Comparison of ENCODE assay signal across 9 cellular contexts in genomic region chr19:49983645-49984229, GRCh38. TPM values are rescaled to one million over a fixed set of nuclear protein-coding genes. Genes with fewer than 3 reads are reported as not detected.
A peak's percentile ranks its signal among the peaks of the same experiment; 100 is the strongest.
DNase-seq lines count a peak whose midpoint lies in the region; ATAC-seq, FAIRE-seq and TF ChIP-seq lines count a peak whose summit lies in the region.
"Had no signal": no experiment of that assay in that cellular context is flagged by ENCODE, and none has a peak within 500 bp of the region (broad histone marks: within the 10 kb centered on the region; RNA-seq: fewer than 3 reads in every experiment).

No MANE protein-coding gene starts in this region.

- peaks cover 15% of the 10 kb centered on the region for H3K36me3 ChIP-seq in CD8-positive, alpha-beta T cell (ENCODE audit: insufficient read depth, low read length)
- H3K36me3 ChIP-seq in Peyer's patch (peaks cover 0 to 84% (median 0%) of the 10 kb centered on the region in 3 donors), gastroesophageal sphincter (peaks cover 0 to 98% of the 10 kb centered on the region in 2 donors), aorta (ENCODE audit: control insufficient read depth in 1 of 2, insufficient read depth in 2 of 2, low read length in 1 of 2) (peaks cover 0 to 3% of the 10 kb centered on the region in 2 donors)

- no peak overlapping the region for H3K4me3 Mint-ChIP-seq in CD8-positive, alpha-beta T cell
- H3K4me3 Mint-ChIP-seq: IgD-negative memory B cell had no signal

- TF ChIP-seq POLR2A in Peyer's patch (IDR thresholded peaks at IDR 0.05) (no peak), gastroesophageal sphincter (IDR thresholded peaks at IDR 0.05) (no peak)

- no peaks in the 10 kb centered on the region for H3K9me3 Mint-ChIP-seq in CD8-positive, alpha-beta T cell
- H3K9me3 Mint-ChIP-seq: IgD-negative memory B cell had no signal

- intact Hi-C loops in CD8-positive, alpha-beta T cell (cut with DNase I, micrococcal nuclease), result loop anchor here (1.0 kb wide), 1 partner anchor 46 kb away; no protein-coding TSS in a partner anchor
- intact Hi-C loops in posterior cingulate gyrus (cut with DNase I), result loop anchor here (1.0 kb wide), 1 partner anchor 46 kb away; no protein-coding TSS in a partner anchor
- intact Hi-C loops in aorta (cut with DNase I), result loop anchor here (1.0 to 5.0 kb wide), 2 partner anchors 46 kb away; no protein-coding TSS in a partner anchor

- peak; percentile 67 for ATAC-seq in CD8-positive, alpha-beta T cell
- ATAC-seq in gastroesophageal sphincter (peak; percentile 54), aorta (ENCODE audit: low FRiP score) (peak; percentile 60)

- H3K9me3 ChIP-seq in CD8-positive, alpha-beta T cell (ENCODE audit: low read length), result no peaks in the 10 kb centered on the region
- H3K9me3 ChIP-seq in Peyer's patch (no peaks in the 10 kb centered on the region), gastroesophageal sphincter (no peaks in the 10 kb centered on the region), aorta (ENCODE audit: control insufficient read depth, low read length) (no peaks in the 10 kb centered on the region)

- WGBS in gastroesophageal sphincter (ENCODE audit: low coverage in 1 of 2), 2 donors, result 25 to 66% methylated on average over 4 of the region's 10 CpGs
- WGBS in aorta, 2 donors, result 40 to 43% methylated on average over 10 of the region's 10 CpGs

- TF ChIP-seq EP300 in gastroesophageal sphincter (IDR thresholded peaks at IDR 0.05), result no peak

- no peak for FAIRE-seq in HTR-8/SVneo (lab: Jason Lieb, UNC)

- TF ChIP-seq CTCF in CD8-positive, alpha-beta T cell (IDR thresholded peaks at IDR 0.05), result peak; percentile 81
- TF ChIP-seq CTCF in Peyer's patch (IDR thresholded peaks at IDR 0.05), result peak; percentile 68 to 84 (median 74)
- TF ChIP-seq CTCF in gastroesophageal sphincter (IDR thresholded peaks at IDR 0.05), result peak in 3 of 4 experiments; percentile 71 to 82 (median 76)

- no peak overlapping the region for H3K4me3 ChIP-seq in CD8-positive, alpha-beta T cell (ENCODE audit: low read depth, low read length)
- H3K4me3 ChIP-seq in Peyer's patch (no peak overlapping the region), gastroesophageal sphincter (no peak overlapping the region), aorta (ENCODE audit: low read length in 2 of 2) (no peak overlapping the region)

- H3K27ac Mint-ChIP-seq in CD8-positive, alpha-beta T cell, result no peak overlapping the region

- no peaks in the 10 kb centered on the region for H3K27me3 Mint-ChIP-seq in CD8-positive, alpha-beta T cell (ENCODE audit: low read depth)
- H3K27me3 Mint-ChIP-seq: IgD-negative memory B cell had no signal

- H3K4me1 ChIP-seq in CD8-positive, alpha-beta T cell (ENCODE audit: insufficient read depth, low read length), result no peaks in the 10 kb centered on the region
- H3K4me1 ChIP-seq in Peyer's patch, result no peaks in the 10 kb centered on the region
- no peaks in the 10 kb centered on the region for H3K4me1 ChIP-seq in gastroesophageal sphincter
- H3K4me1 ChIP-seq in aorta (ENCODE audit: control insufficient read depth in 1 of 2, insufficient read depth in 2 of 2, low read length in 2 of 2), result no peaks in the 10 kb centered on the region

- CTCF ChIA-PET in CD8-positive, alpha-beta T cell (lab: Charles Lee), result interaction anchor here (0.6 to 3.6 kb wide), 12 partner anchors 9 to 50 kb away, joined by 3 to 47 read pairs (median 4); no protein-coding TSS in a partner anchor

- no peak overlapping the region for H3K27ac ChIP-seq in CD8-positive, alpha-beta T cell (ENCODE audit: low read depth, low read length)
- no peak overlapping the region for H3K27ac ChIP-seq in Peyer's patch
- no peak overlapping the region for H3K27ac ChIP-seq in gastroesophageal sphincter
- H3K27ac ChIP-seq in aorta (ENCODE audit: low read depth in 1 of 2, low read length in 2 of 2), result no peak overlapping the region

- H3K27me3 ChIP-seq in CD8-positive, alpha-beta T cell (ENCODE audit: insufficient read depth, low read length), result no peaks in the 10 kb centered on the region
- H3K27me3 ChIP-seq in Peyer's patch (no peaks in the 10 kb centered on the region), gastroesophageal sphincter (no peaks in the 10 kb centered on the region), aorta (ENCODE audit: control insufficient read depth in 1 of 2, insufficient read depth in 2 of 2, low read length in 1 of 2) (no peaks in the 10 kb centered on the region)

- peak; percentile 57 to 85 (median 74) for DNase-seq in CD8-positive, alpha-beta T cell
- DNase-seq in HTR-8/SVneo (ENCODE audit: insufficient read length, low spot score) (peak; percentile 56), Peyer's patch (peak; percentile 64 to 85 (median 75)), activated T-helper 1 cell treated with Interleukin-2 at 50 U/mL for 16 hours (ENCODE audit: low read depth) (peak; percentile 55), posterior cingulate gyrus (peak in 7 of 10 donors; percentile 57 to 94 (median 69)), aorta (peak; percentile 67 to 85), middle frontal gyrus (ENCODE audit: extremely low spot score, low spot score) (no peak)

- H3K36me3 Mint-ChIP-seq in CD8-positive, alpha-beta T cell, result peaks cover 77% of the 10 kb centered on the region

- no peaks in the 10 kb centered on the region for H3K4me1 Mint-ChIP-seq in CD8-positive, alpha-beta T cell (ENCODE audit: low read depth)

- POLR2A ChIA-PET in CD8-positive, alpha-beta T cell (lab: Charles Lee), result no interaction called here

RNA-seq across cellular contexts. Expression of gene SIGLEC11, which starts 22.8 kb away (rescaled TPM):
- total RNA-seq in CD8-positive, alpha-beta T cell, result not detected
- total RNA-seq in Peyer's patch (1 to 10 TPM in 1 of 4 donors, under 1 TPM in 1, not detected in 2; 0.94 to 1.7 TPM), gastroesophageal sphincter (1 to 10 TPM in 3 of 4 donors, under 1 TPM in 1; 0.85 to 3.6 (median 1.3) TPM), aorta (1 to 10 TPM; 1.8 to 3.1 TPM)
- polyA plus RNA-seq in aorta, result 1 to 10 TPM in 1 of 2 donors, under 1 TPM in 1; 0.82 to 1.4 TPM
- polyA plus RNA-seq: IgD-negative memory B cell had no signal

RNA-seq across cellular contexts. Expression of gene VRK3, which starts 41.4 kb away (rescaled TPM):
- 10 to 100 TPM; 71.1 to 73.1 TPM for total RNA-seq in CD8-positive, alpha-beta T cell
- total RNA-seq in Peyer's patch, result 10 to 100 TPM; 76.7 to 98.1 (median 83.9) TPM
- 10 to 100 TPM; 17.5 to 34.3 (median 26.0) TPM for total RNA-seq in gastroesophageal sphincter
- 10 to 100 TPM; 36.7 to 40.5 TPM for total RNA-seq in aorta
- 10 to 100 TPM; 23.7 to 27.0 TPM for polyA plus RNA-seq in aorta

RNA-seq across cellular contexts. Expression of gene ZNF473, which starts 42.1 kb away (rescaled TPM):
- total RNA-seq in CD8-positive, alpha-beta T cell, result 1 to 10 TPM; 5.2 to 5.8 TPM
- 10 to 100 TPM in 1 of 4 donors, 1 to 10 TPM in 3; 7.5 to 14.9 (median 9.2) TPM for total RNA-seq in Peyer's patch
- 10 to 100 TPM in 2 of 4 donors, 1 to 10 TPM in 2; 5.5 to 20.9 (median 11.4) TPM for total RNA-seq in gastroesophageal sphincter
- total RNA-seq in aorta, result 1 to 10 TPM; 8.0 to 9.5 TPM
- 1 to 10 TPM in 1 of 2 donors, under 1 TPM in 1; 0.75 to 2.3 TPM for polyA plus RNA-seq in aorta

RNA-seq across cellular contexts. Expression of gene NUP62, which starts 54.4 kb away (rescaled TPM):
- 10 to 100 TPM; 18.2 to 20.2 TPM for total RNA-seq in CD8-positive, alpha-beta T cell
- total RNA-seq in Peyer's patch (10 to 100 TPM; 40.0 to 54.5 (median 46.0) TPM), gastroesophageal sphincter (10 to 100 TPM; 30.1 to 43.2 (median 37.7) TPM), aorta (10 to 100 TPM; 27.7 to 39.8 TPM)
- 10 to 100 TPM; 13.3 to 17.3 TPM for polyA plus RNA-seq in aorta

RNA-seq across cellular contexts. Expression of gene ATF5, which starts 54.7 kb away (rescaled TPM):
- total RNA-seq in CD8-positive, alpha-beta T cell, result 10 to 100 TPM; 14.1 to 16.7 TPM
- total RNA-seq in Peyer's patch, result 10 to 100 TPM in 3 of 4 donors, 1 to 10 TPM in 1; 3.3 to 21.4 (median 18.2) TPM
- total RNA-seq in gastroesophageal sphincter, result 10 to 100 TPM; 12.3 to 22.7 (median 16.7) TPM
- total RNA-seq in aorta, result 10 to 100 TPM; 13.8 to 43.3 TPM
- 10 to 100 TPM; 11.6 to 24.0 TPM for polyA plus RNA-seq in aorta
